17 cellular contexts compared by ENCODE assay signal in genomic region chr4:9490986-9491385, GRCh38. TPM values are rescaled to one million over a fixed set of nuclear protein-coding genes. Genes with fewer than 3 reads are reported as not detected.
A peak's percentile ranks its signal among the peaks of the same experiment; 100 is the strongest.
DNase-seq lines count a peak whose midpoint lies in the region; ATAC-seq and TF ChIP-seq lines count a peak whose summit lies in the region.
"Not testable (repeated sequence)": the region's sequence is repeated elsewhere in the genome, so short reads cannot be mapped to it uniquely, and the experiment has no call there.
"Had no signal": no experiment of that assay in that cellular context is flagged by ENCODE, and none has a peak within 500 bp of the region (broad histone marks: within the 10 kb centered on the region; RNA-seq: fewer than 3 reads in every experiment).

No MANE protein-coding gene starts in this region.

- not testable (repeated sequence) for H3K27me3 Mint-ChIP-seq in activated CD4-positive, alpha-beta T cell treated with anti-CD3 and anti-CD28 coated beads, Interleukin-2, amount 10 ng/mL, durations not matched to agents 24 days and 14 days
- peaks cover 13% of the 10 kb centered on the region for H3K27me3 Mint-ChIP-seq in stimulated activated naive CD8-positive, alpha-beta T cell treated with anti-CD3 and anti-CD28 coated beads, Interleukin-15, amount 100 ng/mL, for 72 hours

- peaks cover 0 to 21% (median 2%) of the 10 kb centered on the region in 4 donors for H3K27me3 ChIP-seq in esophagus muscularis mucosa

- peak; percentile 45 for DNase-seq in activated CD4-positive, alpha-beta T cell treated with anti-CD3 and anti-CD28 coated beads, Interleukin-2, amount 10 ng/mL, durations not matched to agents 24 days and 14 days
- DNase-seq in coronary artery (ENCODE audit: low spot score) (peak; percentile 47), esophagus muscularis mucosa (ENCODE audit: extremely low spot score) (peak; percentile 79), left lobe of liver (ENCODE audit: low spot score) (peak; percentile 10), medulla oblongata (ENCODE audit: extremely low spot score) (peak; percentile 1)
- DNase-seq in stimulated activated naive CD8-positive, alpha-beta T cell treated with anti-CD3 and anti-CD28 coated beads, Interleukin-15, amount 100 ng/mL, for 72 hours: not testable (repeated sequence)

- not testable (repeated sequence) for H3K9me3 Mint-ChIP-seq in activated CD4-positive, alpha-beta T cell treated with anti-CD3 and anti-CD28 coated beads, Interleukin-2, amount 10 ng/mL, durations not matched to agents 24 days and 14 days; stimulated activated naive CD8-positive, alpha-beta T cell treated with anti-CD3 and anti-CD28 coated beads, Interleukin-15, amount 100 ng/mL, for 72 hours

- not testable (repeated sequence) for H3K4me3 ChIP-seq in coronary artery, esophagus muscularis mucosa

- not testable (repeated sequence) for H3K4me1 ChIP-seq in esophagus muscularis mucosa

- not testable (repeated sequence) for H3K4me3 Mint-ChIP-seq in activated CD4-positive, alpha-beta T cell treated with anti-CD3 and anti-CD28 coated beads, Interleukin-2, amount 10 ng/mL, durations not matched to agents 24 days and 14 days; stimulated activated naive CD8-positive, alpha-beta T cell treated with anti-CD3 and anti-CD28 coated beads, Interleukin-15, amount 100 ng/mL, for 72 hours

- not testable (repeated sequence) for H3K9me3 ChIP-seq in esophagus muscularis mucosa

- H3K4me1 Mint-ChIP-seq in activated CD4-positive, alpha-beta T cell treated with anti-CD3 and anti-CD28 coated beads, Interleukin-2, amount 10 ng/mL, durations not matched to agents 24 days and 14 days; stimulated activated naive CD8-positive, alpha-beta T cell treated with anti-CD3 and anti-CD28 coated beads, Interleukin-15, amount 100 ng/mL, for 72 hours: not testable (repeated sequence)

- H3K36me3 ChIP-seq in esophagus muscularis mucosa: not testable (repeated sequence)

- intact Hi-C loops in activated CD4-positive, alpha-beta T cell treated with anti-CD3 and anti-CD28 coated beads, Interleukin-2, amount 10 ng/mL, durations not matched to agents 24 days and 14 days (cut with micrococcal nuclease); esophagus muscularis mucosa (cut with DNase I): not testable (repeated sequence)

- not testable (repeated sequence) for ATAC-seq in left lobe of liver
- peak; percentile 23 for ATAC-seq in stimulated activated naive CD8-positive, alpha-beta T cell treated with anti-CD3 and anti-CD28 coated beads, Interleukin-15, amount 100 ng/mL, for 72 hours

- H3K36me3 Mint-ChIP-seq in activated CD4-positive, alpha-beta T cell treated with anti-CD3 and anti-CD28 coated beads, Interleukin-2, amount 10 ng/mL, durations not matched to agents 24 days and 14 days (ENCODE audit: low read depth): not testable (repeated sequence)

- WGBS in esophagus muscularis mucosa: 84% methylated on average over 13 of the region's 17 CpGs

- not testable (repeated sequence) for TF ChIP-seq EP300 in esophagus muscularis mucosa (IDR thresholded peaks at IDR 0.05)

- not testable (repeated sequence) for H3K27ac Mint-ChIP-seq in activated CD4-positive, alpha-beta T cell treated with anti-CD3 and anti-CD28 coated beads, Interleukin-2, amount 10 ng/mL, durations not matched to agents 24 days and 14 days; stimulated activated naive CD8-positive, alpha-beta T cell treated with anti-CD3 and anti-CD28 coated beads, Interleukin-15, amount 100 ng/mL, for 72 hours

- not testable (repeated sequence) for H3K27ac ChIP-seq in coronary artery; esophagus muscularis mucosa (replicated peaks in 1 of 4)

- TF ChIP-seq POLR2A in esophagus muscularis mucosa (IDR thresholded peaks at IDR 0.05; ENCODE audit: low read depth): not testable (repeated sequence)

- not testable (repeated sequence) for TF ChIP-seq CTCF in coronary artery (IDR thresholded peaks at IDR 0.05); esophagus muscularis mucosa (IDR thresholded peaks at IDR 0.05)

RNA-seq across cellular contexts. Expression of gene DEFB131A, which starts 46.8 kb away (rescaled TPM):
- total RNA-seq in activated CD4-positive, alpha-beta T cell treated with anti-CD3 and anti-CD28 coated beads, Interleukin-2, amount 10 ng/mL, durations not matched to agents 24 days and 14 days: not detected in 2 replicates
- not detected for total RNA-seq in esophagus muscularis mucosa
- total RNA-seq in left lobe of liver: not detected
- total RNA-seq: A172; A673; B cell; Caco-2; Calu3; CD4-positive, alpha-beta memory T cell; CD4-positive, alpha-beta T cell; CD4-positive, CD25-positive, alpha-beta regulatory T cell; CD8-positive, alpha-beta memory T cell; CD8-positive, alpha-beta T cell; Daoy had no signal
